Comparison of ENCODE assay signal across 15 cellular contexts in the genomic region with DNA sequence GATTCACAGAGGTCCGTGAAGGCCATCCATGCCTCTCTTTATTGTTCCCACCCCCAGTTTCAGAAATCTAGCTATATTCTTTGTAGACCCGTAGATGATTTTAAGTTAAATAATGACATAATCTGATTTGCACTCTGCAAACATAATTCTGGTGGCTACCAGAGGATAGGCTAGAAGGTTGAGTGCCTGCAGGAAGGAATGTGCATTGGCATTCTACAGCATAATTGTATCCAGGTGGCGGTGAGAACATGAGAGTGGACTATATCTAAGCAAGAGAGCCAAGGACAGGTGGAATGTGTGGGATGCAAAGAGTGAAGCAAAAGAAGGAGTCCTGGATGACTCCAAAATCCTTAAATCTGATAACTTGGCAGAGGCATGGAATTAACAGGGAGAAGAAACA.
DNase-seq lines count a peak whose midpoint lies in the region; ATAC-seq and TF ChIP-seq lines count a peak whose summit lies in the region.
"Had no signal": no experiment of that assay in that cellular context is flagged by ENCODE, and none has a peak within 500 bp of the region (broad histone marks: within the 10 kb centered on the region; RNA-seq: fewer than 3 reads in every experiment).

No MANE protein-coding gene starts in this region.

- ATAC-seq in HCT116 (no peak), gastroesophageal sphincter (no peak)
- ATAC-seq in activated CD4-positive, CD25-positive, alpha-beta regulatory T cell treated with anti-CD3 and anti-CD28 coated beads, Interleukin-2, amount 50 U/mL, for 24 hours, result no peak

- no peak for TF ChIP-seq RAD21 in HCT116 (IDR thresholded peaks at IDR 0.05; ENCODE audit: low read depth)

- H3K27me3 Mint-ChIP-seq in CD14-positive monocyte (ENCODE audit: low read depth in 3 of 3), result no peaks in the 10 kb centered on the region

- BruUV-seq in HCT116 (replicated peaks; lab: Mats Ljungman, UMichigan), result no TSS peak

- POLR2A ChIA-PET in AG04450 (lab: Yijun Ruan, JAX), result no interaction called here
- POLR2A ChIA-PET in HCT116 (lab: Charles Lee), result no interaction called here

- in situ Hi-C loops in brain microvascular endothelial cell (cut with HindIII; ENCODE audit: low pct_ligation_motif_present, low sequenced_read_pairs), result no loop called here

- H3K27me3 ChIP-seq in AG04450 (ENCODE audit: control insufficient read depth, insufficient read depth, low read length) (no peaks in the 10 kb centered on the region), HCT116 (ENCODE audit: insufficient read depth, low read length) (no peaks in the 10 kb centered on the region), brain microvascular endothelial cell (replicated peaks) (no peaks in the 10 kb centered on the region), gastroesophageal sphincter (no peaks in the 10 kb centered on the region)
- H3K27me3 ChIP-seq: BLaER1 treated with 17β-estradiol and CSF1 and Interleukin-3, amounts not matched to agents 10 nM and 100 nM had no signal

- no peaks in the 10 kb centered on the region for H3K9me3 Mint-ChIP-seq in CD14-positive monocyte

- no peak overlapping the region for H3K4me2 ChIP-seq in HCT116 (ENCODE audit: low read length)

- H3K79me2 ChIP-seq in HCT116 (ENCODE audit: insufficient read depth, low read length), result no peaks in the 10 kb centered on the region

- H3K36me3 ChIP-seq in HCT116 (ENCODE audit: control insufficient read depth in 1 of 2, insufficient read depth in 2 of 2, low read length in 2 of 2), result no peaks in the 10 kb centered on the region
- H3K36me3 ChIP-seq in brain microvascular endothelial cell (replicated peaks), result no peaks in the 10 kb centered on the region
- H3K36me3 ChIP-seq in gastroesophageal sphincter, result no peaks in the 10 kb centered on the region
- H3K36me3 ChIP-seq: BLaER1 treated with 17β-estradiol and CSF1 and Interleukin-3, amounts not matched to agents 10 nM and 100 nM had no signal

- no peaks in the 10 kb centered on the region for H4K20me1 ChIP-seq in HCT116 (ENCODE audit: insufficient read depth)
- H4K20me1 ChIP-seq: BLaER1 treated with 17β-estradiol and CSF1 and Interleukin-3, amounts not matched to agents 10 nM and 100 nM had no signal

- no peak for DNase-seq in AG04450 (ENCODE audit: low read depth, low spot score)
- no peak for DNase-seq in HCT116 (ENCODE audit: low read depth, low spot score)
- no peak for DNase-seq in brain microvascular endothelial cell
- no peak for DNase-seq in fibroblast of the aortic adventitia (ENCODE audit: low read depth)
- DNase-seq in NCI-H2107 (lab: John Stamatoyannopoulos, UW), result no peak
- no peak for DNase-seq in CD14-positive monocyte (ENCODE audit: low spot score)
- DNase-seq: 8988T, COR-L47, DMS153, NCI-H2029 treated with DMSO at 0.1 percent for 48 hours, NCI-H510A treated with DMSO at 0.1 percent for 48 hours, NCI-H82 had no signal

- CTCF ChIA-PET in AG04450 (lab: Charles Lee), result interaction anchor here (0.7 to 1.9 kb wide), 3 partner anchors 11 to 542 kb away, joined by 3 to 6 read pairs (median 3); no protein-coding TSS in a partner anchor
- CTCF ChIA-PET in HCT116 (lab: Charles Lee), result no interaction called here

- TF ChIP-seq POLR2A in HCT116 (IDR thresholded peaks at IDR 0.05; ENCODE audit: borderline replicate concordance, extremely low read depth, insufficient read depth, insufficient read length) (no peak), gastroesophageal sphincter (IDR thresholded peaks at IDR 0.05) (no peak)

- H2AFZ ChIP-seq in HCT116 (ENCODE audit: low read depth, low read length, poor library complexity, severe bottlenecking), result no peak overlapping the region

- RAD21 ChIA-PET in HCT116 (lab: Charles Lee; ENCODE audit: low non-redundant PET in 1 of 2, low total read pairs in 2 of 2, uncharacterized antibody in 2 of 2, unreplicated experiment in 2 of 2), result no interaction called here

- H3K27ac Mint-ChIP-seq in CD14-positive monocyte, result peak overlapping the region in 1 of 7 donors; percentile 41

- H3K4me3 ChIP-seq in AG04450 (ENCODE audit: low read depth, low read length) (no peak overlapping the region), HCT116 (replicated peaks in 1 of 2; ENCODE audit: low read depth in 1 of 2, low read length in 2 of 2) (no peak overlapping the region), brain microvascular endothelial cell (ENCODE audit: low read depth, low read length) (no peak overlapping the region), fibroblast of the aortic adventitia (ENCODE audit: low read depth, low read length) (no peak overlapping the region), gastroesophageal sphincter (no peak overlapping the region)
- H3K4me3 ChIP-seq: BLaER1 treated with 17β-estradiol and CSF1 and Interleukin-3, amounts not matched to agents 10 nM and 100 nM had no signal

- no peak overlapping the region for H3K4me3 Mint-ChIP-seq in CD14-positive monocyte

- H3K9me2 ChIP-seq in HCT116 (ENCODE audit: insufficient read depth), result no peaks in the 10 kb centered on the region

- H3K9ac ChIP-seq in HCT116 (ENCODE audit: low read length), result no peak overlapping the region
- H3K9ac ChIP-seq: BLaER1 treated with 17β-estradiol and CSF1 and Interleukin-3, amounts not matched to agents 10 nM and 100 nM had no signal

- no peaks in the 10 kb centered on the region for H3K36me3 Mint-ChIP-seq in CD14-positive monocyte

- H3K4me1 ChIP-seq in HCT116 (ENCODE audit: control insufficient read depth in 1 of 2, insufficient read depth in 2 of 2, low read length in 2 of 2) (no peaks in the 10 kb centered on the region), gastroesophageal sphincter (peaks cover 0 to 43% (median 3%) of the 10 kb centered on the region in 3 donors)

- WGBS in gastroesophageal sphincter (ENCODE audit: low coverage in 1 of 2), 2 donors, result 86 to 89% methylated on average over 3 of the region's 3 CpGs

- TF ChIP-seq EP300 in gastroesophageal sphincter (IDR thresholded peaks at IDR 0.05), result no peak

- intact Hi-C loops in HCT116 (cut with micrococcal nuclease), result no loop called here
- intact Hi-C loops in CD14-positive monocyte (cut with micrococcal nuclease), result no loop called here

- peak; percentile 32 for TF ChIP-seq CTCF in AG04450 (IDR thresholded peaks at IDR 0.05; ENCODE audit: low read depth, low read length)
- TF ChIP-seq CTCF in HCT116 (IDR thresholded peaks at IDR 0.05 in 2 of 3, conservative IDR thresholded peaks at IDR 0.05 in 1 of 3; ENCODE audit: borderline replicate concordance in 1 of 3, insufficient read depth in 1 of 3, low read depth in 2 of 3, low read length in 2 of 3), result peak in 2 of 3 experiments; percentile 14 to 18; a peak in 1 of 6 replicates
- peak; percentile 34 for TF ChIP-seq CTCF in brain microvascular endothelial cell (IDR thresholded peaks at IDR 0.05; ENCODE audit: low read depth, low read length, missing control alignments)
- peak; percentile 23 for TF ChIP-seq CTCF in fibroblast of the aortic adventitia (IDR thresholded peaks at IDR 0.05; ENCODE audit: insufficient read depth, low read length)
- no peak for TF ChIP-seq CTCF in gastroesophageal sphincter (IDR thresholded peaks at IDR 0.05)
- TF ChIP-seq CTCF in CD14-positive monocyte (IDR thresholded peaks at IDR 0.05), result no peak

- H3K27ac ChIP-seq in AG04450 (ENCODE audit: low read depth, low read length) (no peak overlapping the region), HCT116 (ENCODE audit: low read depth, low read length) (no peak overlapping the region), brain microvascular endothelial cell (no peak overlapping the region), gastroesophageal sphincter (no peak overlapping the region)
- H3K27ac ChIP-seq: BLaER1 treated with 17β-estradiol and CSF1 and Interleukin-3, amounts not matched to agents 10 nM and 100 nM had no signal

- H3K9me3 ChIP-seq in AG04450 (ENCODE audit: control insufficient read depth, insufficient read depth, low read length) (no peaks in the 10 kb centered on the region), HCT116 (ENCODE audit: control insufficient read depth in 1 of 2, insufficient read depth in 1 of 2, low read depth in 1 of 2, low read length in 2 of 2) (no peaks in the 10 kb centered on the region), gastroesophageal sphincter (no peaks in the 10 kb centered on the region)
- H3K9me3 ChIP-seq: BLaER1 treated with 17β-estradiol and CSF1 and Interleukin-3, amounts not matched to agents 10 nM and 100 nM had no signal

- H3K4me1 Mint-ChIP-seq in CD14-positive monocyte, result peaks cover 35% of the 10 kb centered on the region

TF ChIP-seq in HCT116, 20 proteins besides CTCF, POLR2A, EP300 and RAD21:
- no peak for TF ChIP-seq POLR2AphosphoS5 (IDR thresholded peaks at IDR 0.05; ENCODE audit: low read depth, low read length)
- TF ChIP-seq EZH2phosphoT487 (IDR thresholded peaks at IDR 0.05; ENCODE audit: borderline replicate concordance), result no peak
- no peak for TF ChIP-seq EZH2 (IDR thresholded peaks at IDR 0.05)
- TF ChIP-seq, protein P1, sequence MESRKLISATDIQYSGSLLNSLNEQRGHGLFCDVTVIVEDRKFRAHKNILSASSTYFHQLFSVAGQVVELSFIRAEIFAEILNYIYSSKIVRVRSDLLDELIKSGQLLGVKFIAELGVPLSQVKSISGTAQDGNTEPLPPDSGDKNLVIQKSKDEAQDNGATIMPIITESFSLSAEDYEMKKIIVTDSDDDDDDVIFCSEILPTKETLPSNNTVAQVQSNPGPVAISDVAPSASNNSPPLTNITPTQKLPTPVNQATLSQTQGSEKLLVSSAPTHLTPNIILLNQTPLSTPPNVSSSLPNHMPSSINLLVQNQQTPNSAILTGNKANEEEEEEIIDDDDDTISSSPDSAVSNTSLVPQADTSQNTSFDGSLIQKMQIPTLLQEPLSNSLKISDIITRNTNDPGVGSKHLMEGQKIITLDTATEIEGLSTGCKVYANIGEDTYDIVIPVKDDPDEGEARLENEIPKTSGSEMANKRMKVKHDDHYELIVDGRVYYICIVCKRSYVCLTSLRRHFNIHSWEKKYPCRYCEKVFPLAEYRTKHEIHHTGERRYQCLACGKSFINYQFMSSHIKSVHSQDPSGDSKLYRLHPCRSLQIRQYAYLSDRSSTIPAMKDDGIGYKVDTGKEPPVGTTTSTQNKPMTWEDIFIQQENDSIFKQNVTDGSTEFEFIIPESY (IDR thresholded peaks at IDR 0.05; ENCODE audit: extremely low read depth, insufficient replicate concordance, low read length), result no peak
- TF ChIP-seq JUND (IDR thresholded peaks at IDR 0.05), result no peak
- no peak for TF ChIP-seq EGR1 (IDR thresholded peaks at IDR 0.05; ENCODE audit: low read depth)

Comparison
In these comparisons a context has a peak if more than half of its experiments do, and no peak if none do; other contexts are left out.
1. CTCF ChIP-seq: peak in AG04450 (single experiment), HCT116 (2 of 3), brain microvascular endothelial cell (single experiment) and fibroblast of the aortic adventitia (single experiment); none in gastroesophageal sphincter (0 of 4) and CD14-positive monocyte (single experiment).